In the genomic region with DNA sequence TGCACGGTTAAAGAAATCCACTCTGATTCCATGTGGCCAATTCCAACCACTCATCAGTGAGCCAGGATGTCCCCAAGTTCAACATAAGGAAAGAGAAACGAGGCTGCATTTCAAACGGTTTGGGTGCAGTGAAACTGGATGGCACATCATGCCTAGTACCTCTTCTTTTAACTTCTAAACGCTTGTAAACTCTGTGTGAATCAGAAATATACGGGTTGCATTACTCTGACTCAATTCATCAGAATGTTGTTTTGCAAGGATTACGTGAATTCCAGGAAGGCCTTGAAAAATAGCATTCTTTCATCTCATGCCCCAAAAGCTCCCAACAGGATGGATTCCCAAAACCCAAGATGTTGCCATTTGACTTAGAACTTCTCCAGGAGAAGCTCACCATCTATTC, we compare ENCODE assay signal across 13 cellular contexts.
DNase-seq lines count a peak whose midpoint lies in the region; ATAC-seq and TF ChIP-seq lines count a peak whose summit lies in the region.
"Had no signal": no experiment of that assay in that cellular context is flagged by ENCODE, and none has a peak within 500 bp of the region (broad histone marks: within the 10 kb centered on the region; RNA-seq: fewer than 3 reads in every experiment).

No MANE protein-coding gene starts in this region.

- no peaks in the 10 kb centered on the region for H3K36me3 ChIP-seq in thoracic aorta
- H3K36me3 ChIP-seq: right lobe of liver, WERI-Rb-1 had no signal

- peak overlapping the region in 1 of 2 donors; percentile 12 for H3K4me3 ChIP-seq in foreskin fibroblast (ENCODE audit: low read depth in 1 of 2, low read length in 2 of 2)
- H3K4me3 ChIP-seq in thoracic aorta, result no peak overlapping the region
- H3K4me3 ChIP-seq: right lobe of liver had no signal

- H3K27me3 Mint-ChIP-seq in HFFc6 (ENCODE audit: insufficient read depth), result no peaks in the 10 kb centered on the region

- TF ChIP-seq CTCF in HFFc6 (IDR thresholded peaks at IDR 0.05), result no peak
- no peak for TF ChIP-seq CTCF in foreskin fibroblast (IDR thresholded peaks at IDR 0.05; ENCODE audit: low read depth, low read length)
- TF ChIP-seq CTCF in thoracic aorta (IDR thresholded peaks at IDR 0.05), result no peak

- H3K27me3 ChIP-seq in thoracic aorta (replicated peaks; ENCODE audit: insufficient read depth), result no peaks in the 10 kb centered on the region
- H3K27me3 ChIP-seq: right lobe of liver had no signal

- no peaks in the 10 kb centered on the region for H3K4me1 ChIP-seq in thoracic aorta (ENCODE audit: control insufficient read depth in 1 of 2, low read depth in 2 of 2)
- H3K4me1 ChIP-seq: right lobe of liver had no signal

- intact Hi-C loops in posterior cingulate gyrus (cut with DNase I), result loop anchor here (10.0 kb wide), 1 partner anchor 697 kb away; no protein-coding TSS in a partner anchor

- H3K9me3 Mint-ChIP-seq in HFFc6, result peaks cover 8% of the 10 kb centered on the region

- peaks cover 37% of the 10 kb centered on the region for H3K36me3 Mint-ChIP-seq in HFFc6 (ENCODE audit: low read depth)

- peaks cover 41% of the 10 kb centered on the region for H3K4me1 Mint-ChIP-seq in HFFc6 (ENCODE audit: low read depth)

- no peaks in the 10 kb centered on the region for H3K9me3 ChIP-seq in thoracic aorta
- H3K9me3 ChIP-seq: right lobe of liver had no signal

- peak overlapping the region; percentile 91 for H3K27ac Mint-ChIP-seq in HFFc6

- H3K27ac ChIP-seq in thoracic aorta, result no peak overlapping the region
- H3K27ac ChIP-seq: right lobe of liver, WERI-Rb-1 had no signal

- ATAC-seq in thoracic aorta (ENCODE audit: insufficient number of reproducible peaks, low FRiP score, low read depth) (peak; percentile 12), HG03196 (IDR thresholded peaks at IDR 0.05; ENCODE audit: unreplicated experiment) (no peak)
- ATAC-seq: right lobe of liver had no signal

- peak overlapping the region; percentile 76 for H3K4me3 Mint-ChIP-seq in HFFc6

- DNase-seq in HFFc6, result peak; percentile 91
- peak; percentile 84 for DNase-seq in astrocyte of the hippocampus (ENCODE audit: low read depth, low spot score)
- peak; percentile 83 to 89 for DNase-seq in foreskin fibroblast
- no peak for DNase-seq in thoracic aorta (ENCODE audit: low spot score)
- no peak for DNase-seq in NCI-H345 treated with DMSO at 0.1 percent for 48 hours (lab: John Stamatoyannopoulos, UW; ENCODE audit: unreplicated experiment)
- no peak for DNase-seq in posterior cingulate gyrus
- DNase-seq in NCI-H2029 treated with DMSO at 0.1 percent for 48 hours (lab: John Stamatoyannopoulos, UW), result no peak
- DNase-seq: activated T-cell treated with anti-CD3 and anti-CD28 coated beads for 4 hours, anterior cingulate cortex, right lobe of liver, SHP77 treated with DMSO at 0.1 percent for 48 hours, WERI-Rb-1 had no signal

Comparison
In these comparisons a context has a peak if more than half of its experiments do, and no peak if none do; other contexts are left out.
1. DNase-seq: peak in HFFc6 (single experiment), astrocyte of the hippocampus (single experiment) and foreskin fibroblast (2 of 2); none in thoracic aorta (single experiment), NCI-H345 treated with DMSO at 0.1 percent for 48 hours (single experiment), posterior cingulate gyrus (0 of 10) and NCI-H2029 treated with DMSO at 0.1 percent for 48 hours (single experiment).